24 cellular contexts compared by ENCODE assay signal in genomic region chr6:90190181-90190580, GRCh38.
DNase-seq lines count a peak whose midpoint lies in the region; ATAC-seq and TF ChIP-seq lines count a peak whose summit lies in the region.
"Had no signal": no experiment of that assay in that cellular context is flagged by ENCODE, and none has a peak within 500 bp of the region (broad histone marks: within the 10 kb centered on the region; RNA-seq: fewer than 3 reads in every experiment).

No MANE protein-coding gene starts in this region.

- H3K36me3 Mint-ChIP-seq in activated T-cell treated with anti-CD3 and anti-CD28 coated beads, Interleukin-2, amount 50 U/mL, for 72 hours (ENCODE audit: insufficient read depth in 2 of 2): peaks cover 8 to 17% of the 10 kb centered on the region in 2 donors
- peaks cover 36% of the 10 kb centered on the region for H3K36me3 Mint-ChIP-seq in activated naive CD8-positive, alpha-beta T cell treated with anti-CD3 and anti-CD28 coated beads, Interleukin-2, amount 50 U/mL, for 24 hours (ENCODE audit: low read depth)
- no peaks in the 10 kb centered on the region for H3K36me3 Mint-ChIP-seq in stimulated activated memory B cell treated with anti-CD40 and anti-IgM and Interleukin-4, amounts not matched to agents 10 μg/mL and 1 μg/mL and 100 μg/mL, for 72 hours
- H3K36me3 Mint-ChIP-seq: WTC11 had no signal

- H2AFZ ChIP-seq in OCI-LY3 (ENCODE audit: low read depth, low read length): no peak overlapping the region
- H2AFZ ChIP-seq: GM23338, PC-9 had no signal

- DNase-seq in activated T-cell treated with anti-CD3 and anti-CD28 coated beads, Interleukin-2, amount 50 U/mL, for 72 hours: no peak
- no peak for DNase-seq in activated T-cell treated with anti-CD3 and anti-CD28 coated beads, Interleukin-2, amount 50 U/mL, for 48 hours
- DNase-seq in activated naive CD8-positive, alpha-beta T cell treated with anti-CD3 and anti-CD28 coated beads, Interleukin-2, amount 50 U/mL, for 24 hours: no peak
- DNase-seq in tibial nerve (ENCODE audit: low spot score in 2 of 2) (no peak), hypothalamus (lab: John Stamatoyannopoulos, UW) (no peak), NCI-H1436 treated with DMSO at 0.1 percent for 48 hours (lab: John Stamatoyannopoulos, UW) (no peak)
- DNase-seq: anterior cingulate cortex; C1 segment of cervical spinal cord; kidney glomerular epithelial cell; mammary epithelial cell; NCI-H1092; NCI-H2029; NCI-H345; NCI-H82; pancreas; PC-9; SHP77 treated with DMSO at 0.1 percent for 48 hours; stimulated activated CD4-positive, alpha-beta T cell treated with anti-CD3 and anti-CD28 coated beads, Interleukin-15, amount 100 ng/mL, for 24 hours; substantia nigra had no signal

- peak overlapping the region; percentile 55 to 59 for H3K4me3 Mint-ChIP-seq in activated T-cell treated with anti-CD3 and anti-CD28 coated beads, Interleukin-2, amount 50 U/mL, for 72 hours
- H3K4me3 Mint-ChIP-seq in activated naive CD8-positive, alpha-beta T cell treated with anti-CD3 and anti-CD28 coated beads, Interleukin-2, amount 50 U/mL, for 24 hours: no peak overlapping the region
- no peak overlapping the region for H3K4me3 Mint-ChIP-seq in stimulated activated memory B cell treated with anti-CD40 and anti-IgM and Interleukin-4, amounts not matched to agents 10 μg/mL and 1 μg/mL and 100 μg/mL, for 72 hours
- H3K4me3 Mint-ChIP-seq: GM23338, WTC11 had no signal

- no peaks in the 10 kb centered on the region for H3K79me2 ChIP-seq in OCI-LY3 (ENCODE audit: low read length)

- H3K27ac ChIP-seq in OCI-LY3 (ENCODE audit: low read length) (peak overlapping the region; percentile 62; the same call in 1 of the 2 replicates), tibial nerve (no peak overlapping the region)
- H3K27ac ChIP-seq: pancreas, PC-9, right atrium auricular region had no signal

- H3K4me1 Mint-ChIP-seq in activated T-cell treated with anti-CD3 and anti-CD28 coated beads, Interleukin-2, amount 50 U/mL, for 72 hours (ENCODE audit: low read depth): peaks cover 92% of the 10 kb centered on the region
- peaks cover 94% of the 10 kb centered on the region for H3K4me1 Mint-ChIP-seq in activated naive CD8-positive, alpha-beta T cell treated with anti-CD3 and anti-CD28 coated beads, Interleukin-2, amount 50 U/mL, for 24 hours
- H3K4me1 Mint-ChIP-seq in stimulated activated memory B cell treated with anti-CD40 and anti-IgM and Interleukin-4, amounts not matched to agents 10 μg/mL and 1 μg/mL and 100 μg/mL, for 72 hours: peaks cover 64% of the 10 kb centered on the region

- no peaks in the 10 kb centered on the region for H3K36me3 ChIP-seq in OCI-LY3 (replicated peaks; ENCODE audit: low read depth, low read length)
- H3K36me3 ChIP-seq in tibial nerve: no peaks in the 10 kb centered on the region
- H3K36me3 ChIP-seq: pancreas, right atrium auricular region had no signal

- H3K4me3 ChIP-seq in OCI-LY3 (ENCODE audit: low read length) (no peak overlapping the region), tibial nerve (no peak overlapping the region)
- H3K4me3 ChIP-seq: GM23338, pancreas, PC-9, right atrium auricular region had no signal

- no peak overlapping the region for H3K9ac ChIP-seq in OCI-LY3 (ENCODE audit: low read length)

- H3K9me3 ChIP-seq in OCI-LY3 (ENCODE audit: insufficient read depth, low read length) (no peaks in the 10 kb centered on the region), tibial nerve (no peaks in the 10 kb centered on the region)
- H3K9me3 ChIP-seq: pancreas, right atrium auricular region had no signal

- no peak for TF ChIP-seq POLR2A in tibial nerve (IDR thresholded peaks at IDR 0.05)

- no peaks in the 10 kb centered on the region for H4K20me1 ChIP-seq in OCI-LY3 (ENCODE audit: insufficient read depth, low read length)

- peak overlapping the region; percentile 42 for H3K27ac Mint-ChIP-seq in activated T-cell treated with anti-CD3 and anti-CD28 coated beads, Interleukin-2, amount 50 U/mL, for 72 hours
- H3K27ac Mint-ChIP-seq in activated naive CD8-positive, alpha-beta T cell treated with anti-CD3 and anti-CD28 coated beads, Interleukin-2, amount 50 U/mL, for 24 hours: peak overlapping the region; percentile 85
- H3K27ac Mint-ChIP-seq in stimulated activated memory B cell treated with anti-CD40 and anti-IgM and Interleukin-4, amounts not matched to agents 10 μg/mL and 1 μg/mL and 100 μg/mL, for 72 hours: peak overlapping the region; percentile 95
- H3K27ac Mint-ChIP-seq: GM23338, WTC11 had no signal

- H3K4me2 ChIP-seq in OCI-LY3 (ENCODE audit: low read length): no peak overlapping the region
- H3K4me2 ChIP-seq: GM23338, PC-9 had no signal

- peaks cover 0 to 4% of the 10 kb centered on the region in 2 donors for H3K9me3 Mint-ChIP-seq in activated T-cell treated with anti-CD3 and anti-CD28 coated beads, Interleukin-2, amount 50 U/mL, for 72 hours
- H3K9me3 Mint-ChIP-seq in activated naive CD8-positive, alpha-beta T cell treated with anti-CD3 and anti-CD28 coated beads, Interleukin-2, amount 50 U/mL, for 24 hours: no peaks in the 10 kb centered on the region
- no peaks in the 10 kb centered on the region for H3K9me3 Mint-ChIP-seq in stimulated activated memory B cell treated with anti-CD40 and anti-IgM and Interleukin-4, amounts not matched to agents 10 μg/mL and 1 μg/mL and 100 μg/mL, for 72 hours
- H3K9me3 Mint-ChIP-seq: GM23338, WTC11 had no signal

- TF ChIP-seq EP300 in tibial nerve (IDR thresholded peaks at IDR 0.05): no peak

- H3K27me3 ChIP-seq in OCI-LY3 (ENCODE audit: low read depth, low read length) (peaks cover 7% of the 10 kb centered on the region; the same call in 1 of the 2 replicates), tibial nerve (no peaks in the 10 kb centered on the region)
- H3K27me3 ChIP-seq: pancreas, right atrium auricular region had no signal

- H3K4me1 ChIP-seq in OCI-LY3 (ENCODE audit: low read length): peaks cover 47% of the 10 kb centered on the region
- H3K4me1 ChIP-seq in tibial nerve: peaks cover 0 to 17% (median 7%) of the 10 kb centered on the region in 4 donors

- no peak for ATAC-seq in activated T-cell treated with anti-CD3 and anti-CD28 coated beads, Interleukin-2, amount 50 U/mL, for 72 hours (replicated peaks in 1 of 2)
- ATAC-seq in activated naive CD8-positive, alpha-beta T cell treated with anti-CD3 and anti-CD28 coated beads, Interleukin-2, amount 50 U/mL, for 24 hours: no peak
- ATAC-seq in stimulated activated memory B cell treated with anti-CD40 and anti-IgM and Interleukin-4, amounts not matched to agents 10 μg/mL and 1 μg/mL and 100 μg/mL, for 72 hours: no peak
- ATAC-seq: GM23338, pancreas, WTC11 had no signal

- WGBS in tibial nerve, 2 donors: 60 to 78% methylated on average over 4 of the region's 4 CpGs

- H3K27me3 Mint-ChIP-seq in activated T-cell treated with anti-CD3 and anti-CD28 coated beads, Interleukin-2, amount 50 U/mL, for 72 hours (ENCODE audit: low read depth): no peaks in the 10 kb centered on the region
- H3K27me3 Mint-ChIP-seq in activated naive CD8-positive, alpha-beta T cell treated with anti-CD3 and anti-CD28 coated beads, Interleukin-2, amount 50 U/mL, for 24 hours: no peaks in the 10 kb centered on the region
- H3K27me3 Mint-ChIP-seq in stimulated activated memory B cell treated with anti-CD40 and anti-IgM and Interleukin-4, amounts not matched to agents 10 μg/mL and 1 μg/mL and 100 μg/mL, for 72 hours: no peaks in the 10 kb centered on the region

- no peak for TF ChIP-seq CTCF in OCI-LY3 (IDR thresholded peaks at IDR 0.05; ENCODE audit: low read depth, low read length)
- TF ChIP-seq CTCF in tibial nerve (IDR thresholded peaks at IDR 0.05): no peak

Comparison
In these comparisons a context has a peak if more than half of its experiments do, and no peak if none do; other contexts are left out.
1. H3K27ac Mint-ChIP-seq: peak in every context shown above with its lines; median percentile 95 in stimulated activated memory B cell treated with anti-CD40 and anti-IgM and Interleukin-4, amounts not matched to agents 10 μg/mL and 1 μg/mL and 100 μg/mL, for 72 hours; 85 in activated naive CD8-positive, alpha-beta T cell treated with anti-CD3 and anti-CD28 coated beads, Interleukin-2, amount 50 U/mL, for 24 hours; 42 in activated T-cell treated with anti-CD3 and anti-CD28 coated beads, Interleukin-2, amount 50 U/mL, for 72 hours.
2. H3K4me3 Mint-ChIP-seq: peak in activated T-cell treated with anti-CD3 and anti-CD28 coated beads, Interleukin-2, amount 50 U/mL, for 72 hours (2 of 2); none in activated naive CD8-positive, alpha-beta T cell treated with anti-CD3 and anti-CD28 coated beads, Interleukin-2, amount 50 U/mL, for 24 hours (single experiment) and stimulated activated memory B cell treated with anti-CD40 and anti-IgM and Interleukin-4, amounts not matched to agents 10 μg/mL and 1 μg/mL and 100 μg/mL, for 72 hours (single experiment).